Comparison of ENCODE assay signal across 1 cellular context in genomic region chr1:16150508-16150907, GRCh38.
TF ChIP-seq lines count a peak whose summit lies in the region.

No MANE protein-coding gene starts in this region.

TF ChIP-seq in IMR-90, 13 proteins besides CTCF, POLR2A, EP300 and RAD21:
- TF ChIP-seq BHLHE40 (IDR thresholded peaks at IDR 0.05; ENCODE audit: low read depth, low read length) = no peak
- no peak for TF ChIP-seq CHD1 (IDR thresholded peaks at IDR 0.05; ENCODE audit: low read depth, low read length)
- no peak for TF ChIP-seq RFX5 (IDR thresholded peaks at IDR 0.05; ENCODE audit: low read depth, low read length)
- TF ChIP-seq RCOR1 (IDR thresholded peaks at IDR 0.05; ENCODE audit: insufficient replicate concordance, low read length) = no peak
- TF ChIP-seq CEBPB (IDR thresholded peaks at IDR 0.05; ENCODE audit: low read depth, low read length) = no peak
- TF ChIP-seq, protein P1, sequence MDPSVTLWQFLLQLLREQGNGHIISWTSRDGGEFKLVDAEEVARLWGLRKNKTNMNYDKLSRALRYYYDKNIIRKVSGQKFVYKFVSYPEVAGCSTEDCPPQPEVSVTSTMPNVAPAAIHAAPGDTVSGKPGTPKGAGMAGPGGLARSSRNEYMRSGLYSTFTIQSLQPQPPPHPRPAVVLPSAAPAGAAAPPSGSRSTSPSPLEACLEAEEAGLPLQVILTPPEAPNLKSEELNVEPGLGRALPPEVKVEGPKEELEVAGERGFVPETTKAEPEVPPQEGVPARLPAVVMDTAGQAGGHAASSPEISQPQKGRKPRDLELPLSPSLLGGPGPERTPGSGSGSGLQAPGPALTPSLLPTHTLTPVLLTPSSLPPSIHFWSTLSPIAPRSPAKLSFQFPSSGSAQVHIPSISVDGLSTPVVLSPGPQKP (IDR thresholded peaks at IDR 0.05; ENCODE audit: borderline replicate concordance, low read depth, low read length) = no peak
- TF ChIP-seq, protein P2, sequence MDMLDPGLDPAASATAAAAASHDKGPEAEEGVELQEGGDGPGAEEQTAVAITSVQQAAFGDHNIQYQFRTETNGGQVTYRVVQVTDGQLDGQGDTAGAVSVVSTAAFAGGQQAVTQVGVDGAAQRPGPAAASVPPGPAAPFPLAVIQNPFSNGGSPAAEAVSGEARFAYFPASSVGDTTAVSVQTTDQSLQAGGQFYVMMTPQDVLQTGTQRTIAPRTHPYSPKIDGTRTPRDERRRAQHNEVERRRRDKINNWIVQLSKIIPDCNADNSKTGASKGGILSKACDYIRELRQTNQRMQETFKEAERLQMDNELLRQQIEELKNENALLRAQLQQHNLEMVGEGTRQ (IDR thresholded peaks at IDR 0.05; ENCODE audit: low read depth, low read length) = no peak
- TF ChIP-seq MAZ (IDR thresholded peaks at IDR 0.05; ENCODE audit: borderline replicate concordance, low read depth, low read length) = no peak
- no peak for TF ChIP-seq SMC3 (IDR thresholded peaks at IDR 0.05; ENCODE audit: low read depth, low read length)
- TF ChIP-seq MAFK (IDR thresholded peaks at IDR 0.05; ENCODE audit: low read depth, low read length) = no peak
- no peak for TF ChIP-seq FOS (IDR thresholded peaks at IDR 0.05; ENCODE audit: low read depth, low read length)
- no peak for TF ChIP-seq MXI1 (IDR thresholded peaks at IDR 0.05; ENCODE audit: borderline replicate concordance, low read depth, low read length)
- no peak for TF ChIP-seq NFE2L2 (IDR thresholded peaks at IDR 0.05; ENCODE audit: low read depth, low read length)
